In the genomic region with DNA sequence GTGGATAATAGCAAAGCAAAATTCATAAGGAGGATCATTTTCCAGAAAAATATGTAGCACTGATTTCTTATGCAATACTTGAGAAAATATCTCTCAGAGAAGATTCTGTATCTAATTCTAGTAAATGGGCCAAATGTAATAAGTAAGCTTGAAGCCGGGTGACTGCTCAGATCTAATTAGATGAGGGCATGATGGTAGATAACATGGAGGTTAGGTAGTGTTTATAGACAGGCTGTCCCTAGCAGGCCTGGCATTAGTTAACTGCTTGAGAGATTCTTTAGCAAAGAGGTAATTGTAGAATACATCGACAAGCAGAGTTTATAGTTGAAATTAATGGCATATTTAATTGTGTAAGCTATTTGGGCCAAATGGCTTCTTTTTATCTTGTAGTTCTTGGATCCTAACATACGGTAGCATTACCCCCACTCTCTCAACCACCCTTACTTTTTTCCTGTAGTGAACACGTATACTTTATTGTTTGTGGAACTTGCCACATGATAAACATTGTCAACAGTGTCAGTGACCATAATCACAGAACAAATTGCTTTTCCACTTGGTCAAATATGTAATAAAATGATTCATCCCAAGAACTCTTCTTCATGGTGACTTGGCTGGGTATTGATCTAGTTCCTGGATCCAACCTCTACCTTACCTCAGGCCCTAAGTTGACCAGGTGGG, we compare ENCODE assay signal across 24 cellular contexts.
"Had no signal": no experiment of that assay in that cellular context is flagged by ENCODE, and none has a peak within 500 bp of the region (broad histone marks: within the 10 kb centered on the region; RNA-seq: fewer than 3 reads in every experiment).

No MANE protein-coding gene starts in this region.

- H3K4me1 ChIP-seq: left lung, lower lobe of right lung, right atrium auricular region, right lobe of liver, testis, transverse colon, upper lobe of left lung had no signal

- H3K4me3 ChIP-seq: left lung, lower lobe of right lung, ovary, right atrium auricular region, right lobe of liver, smooth muscle cell, testis, thyroid gland, transverse colon, upper lobe of left lung had no signal

- ATAC-seq: left colon; left lung; lower lobe of right lung; natural killer cell; right lobe of liver; stimulated activated naive CD8-positive, alpha-beta T cell treated with anti-CD3 and anti-CD28 coated beads, Interleukin-15, amount 100 ng/mL, for 72 hours had no signal

- DNase-seq: hippocampal formation; kidney glomerular epithelial cell; left colon; left lung; lower lobe of right lung; mammary epithelial cell; mesendoderm; naive B cell; natural killer cell; ovary; right lobe of liver; stimulated activated CD4-positive, alpha-beta T cell treated with anti-CD3 and anti-CD28 coated beads, Interleukin-1b, Interleukin-23, amount 100 ng/mL, for 48 hours; stimulated activated CD4-positive, alpha-beta T cell treated with anti-CD3 and anti-CD28 coated beads, Interleukin-2, amount 100 ng/mL, for 48 hours; stimulated activated CD4-positive, alpha-beta T cell treated with anti-CD3 and anti-CD28 coated beads, Interleukin-4, amount 100 ng/mL, for 4 hours; stimulated activated CD8-positive, alpha-beta memory T cell treated with anti-CD3 and anti-CD28 coated beads, Interleukin-4, amount 100 ng/mL, for 48 hours; stimulated activated naive CD4-positive, alpha-beta T cell treated with Interleukin-2 at 50 U/mL for 16 hours; stimulated activated naive CD8-positive, alpha-beta T cell treated with anti-CD3 and anti-CD28 coated beads, Interleukin-15, amount 100 ng/mL, for 72 hours; testis; thyroid gland; transverse colon; upper lobe of left lung had no signal

- H3K4me2 ChIP-seq: smooth muscle cell had no signal

- H3K9me3 ChIP-seq: left lung, lower lobe of right lung, ovary, right atrium auricular region, right lobe of liver, testis, thyroid gland, transverse colon, upper lobe of left lung had no signal

- H3K36me3 ChIP-seq: left lung, lower lobe of right lung, ovary, right atrium auricular region, right lobe of liver, thyroid gland, transverse colon, upper lobe of left lung had no signal

- H3K27me3 ChIP-seq: left lung, ovary, right atrium auricular region, right lobe of liver, testis, thyroid gland, transverse colon, upper lobe of left lung had no signal

- H3K27ac ChIP-seq: left lung, lower lobe of right lung, ovary, right atrium auricular region, right lobe of liver, testis, thyroid gland, transverse colon, upper lobe of left lung had no signal

- FAIRE-seq: keratinocyte had no signal
